Comparison of ENCODE assay signal across 30 cellular contexts in genomic region chr6:73227606-73228255, GRCh38. TPM values are rescaled to one million over a fixed set of nuclear protein-coding genes. Genes with fewer than 3 reads are reported as not detected.
A peak's percentile ranks its signal among the peaks of the same experiment; 100 is the strongest.
DNase-seq lines count a peak whose midpoint lies in the region; ATAC-seq, FAIRE-seq and TF ChIP-seq lines count a peak whose summit lies in the region.
"Had no signal": no experiment of that assay in that cellular context is flagged by ENCODE, and none has a peak within 500 bp of the region (broad histone marks: within the 10 kb centered on the region; RNA-seq: fewer than 3 reads in every experiment).

No MANE protein-coding gene starts in this region.

- no peaks in the 10 kb centered on the region for H3K27me3 ChIP-seq in osteoblast (ENCODE audit: insufficient read depth, low read length)
- H3K27me3 ChIP-seq in uterus, result no peaks in the 10 kb centered on the region
- H3K27me3 ChIP-seq: BE2C, BLaER1 had no signal

- DNase-seq in GM12891 (ENCODE audit: insufficient read length, low spot score), result no peak
- no peak for DNase-seq in HTR-8/SVneo (ENCODE audit: insufficient read length, low spot score)
- DNase-seq in osteoblast (ENCODE audit: insufficient read length, low spot score, missing footprints), result peak; percentile 65
- no peak for DNase-seq in uterus
- DNase-seq in NCI-H2227 (lab: John Stamatoyannopoulos, UW; ENCODE audit: unreplicated experiment), result no peak
- DNase-seq in NCI-H524 treated with DMSO at 0.1 percent for 48 hours (lab: John Stamatoyannopoulos, UW), result no peak
- DNase-seq: 8988T; ACHN; BE2C; C1 segment of cervical spinal cord; CD4-positive, alpha-beta memory T cell; CD4-positive, CD25-positive, alpha-beta regulatory T cell; CD8-positive, alpha-beta memory T cell; COR-L47; DMS 273 treated with DMSO at 0.1 percent for 48 hours; DMS153; DMS53; DMS79; DND-41; EL; GDM1 had no signal

- H3K36me3 ChIP-seq in osteoblast (ENCODE audit: insufficient read depth, low read length) (no peaks in the 10 kb centered on the region), uterus (no peaks in the 10 kb centered on the region)
- H3K36me3 ChIP-seq: BE2C had no signal

- H3K9me3 ChIP-seq in osteoblast (ENCODE audit: low read depth, low read length) (no peaks in the 10 kb centered on the region), uterus (no peaks in the 10 kb centered on the region)
- H3K9me3 ChIP-seq: BE2C had no signal

- H2AFZ ChIP-seq in osteoblast (ENCODE audit: low read length), result no peak overlapping the region

- no peak overlapping the region for H3K4me2 ChIP-seq in osteoblast (ENCODE audit: insufficient read depth, low read length)
- H3K4me2 ChIP-seq: BLaER1 had no signal

- no peak overlapping the region for H3K27ac ChIP-seq in osteoblast (ENCODE audit: low read depth, low read length)
- no peak overlapping the region for H3K27ac ChIP-seq in uterus
- H3K27ac ChIP-seq: BLaER1 had no signal

- no peak overlapping the region for H3K4me3 ChIP-seq in osteoblast (ENCODE audit: insufficient read depth, low read length)
- no peak overlapping the region for H3K4me3 ChIP-seq in uterus
- H3K4me3 ChIP-seq: BLaER1, GM12878 had no signal

- TF ChIP-seq CTCF in osteoblast (IDR thresholded peaks at IDR 0.05; ENCODE audit: extremely low read depth, low read depth, low read length) (no peak), uterus (IDR thresholded peaks at IDR 0.05) (no peak)

- no peak for TF ChIP-seq POLR2A in GM12891 (IDR thresholded peaks at IDR 0.05; ENCODE audit: low read depth, low read length)
- TF ChIP-seq POLR2A in uterus (IDR thresholded peaks at IDR 0.05), result no peak

- intact Hi-C loops in uterus (cut with DNase I; ENCODE audit: low total_unique reads), result no loop called here

- ATAC-seq in esophagus mucosa (peak; percentile 73), HG03139 (IDR thresholded peaks at IDR 0.05; ENCODE audit: unreplicated experiment) (no peak)
- ATAC-seq: GM12878 had no signal

- H3K4me1 ChIP-seq in osteoblast (ENCODE audit: insufficient read depth, low read length), result no peaks in the 10 kb centered on the region
- no peaks in the 10 kb centered on the region for H3K4me1 ChIP-seq in uterus
- H3K4me1 ChIP-seq: BE2C, BLaER1 had no signal

- no peaks in the 10 kb centered on the region for H4K20me1 ChIP-seq in osteoblast (ENCODE audit: insufficient read depth, low read length)
- H4K20me1 ChIP-seq: BLaER1 had no signal

- FAIRE-seq in GM12891 (lab: Jason Lieb, UNC) (peak; percentile 31), HTR-8/SVneo (lab: Jason Lieb, UNC) (peak; percentile 23)
- FAIRE-seq: A204.1, GM12878, GM19239 had no signal

- no peaks in the 10 kb centered on the region for H3K79me2 ChIP-seq in osteoblast (ENCODE audit: insufficient read depth, low read length)

TF ChIP-seq in GM12891, 5 proteins besides CTCF, POLR2A, EP300 and RAD21:
- TF ChIP-seq SPI1 (IDR thresholded peaks at IDR 0.05; ENCODE audit: low read depth, low read length), result no peak
- TF ChIP-seq TAF1 (IDR thresholded peaks at IDR 0.05; ENCODE audit: low read depth, low read length), result no peak
- no peak for TF ChIP-seq PAX5 (IDR thresholded peaks at IDR 0.05; ENCODE audit: insufficient read depth, low read length, severe bottlenecking)
- TF ChIP-seq POU2F2 (IDR thresholded peaks at IDR 0.05; ENCODE audit: low read depth, low read length), result no peak
- TF ChIP-seq POLR2AphosphoS5 (IDR thresholded peaks at IDR 0.05; ENCODE audit: low read depth, low read length), result no peak

RNA-seq across cellular contexts. Expression of gene KHDC1L, which starts 2.4 kb away (rescaled TPM):
- polyA plus RNA-seq in GM12891 (2012; ENCODE audit: low read depth, missing spikeins), result 0.33 TPM
- total RNA-seq in esophagus mucosa (0.32 TPM), osteoblast (0.72 TPM in 1 of 2 replicates, not detected in the other), uterus (under 1 TPM in 1 of 4 donors, not detected in 3; 0.83 TPM)
- total RNA-seq: A673; CD4-positive, alpha-beta memory T cell; Daoy; GM12878 had no signal
- polyA plus RNA-seq: CD14-positive monocyte; CD4-positive, alpha-beta memory T cell; CD4-positive, CD25-positive, alpha-beta regulatory T cell; CD8-positive, alpha-beta memory T cell had no signal

RNA-seq across cellular contexts. Expression of gene KHDC1, which starts 35.3 kb away (rescaled TPM):
- 2.3 TPM for polyA plus RNA-seq in GM12891 (2012; ENCODE audit: low read depth, missing spikeins)
- 0.88 TPM for total RNA-seq in esophagus mucosa
- 2.9 and 4.0 TPM in 2 replicates for total RNA-seq in osteoblast
- 1 to 10 TPM in 3 of 4 donors, not detected in 1; 1.0 to 4.8 (median 1.8) TPM for total RNA-seq in uterus
- polyA plus RNA-seq: CD14-positive monocyte had no signal
